11 cellular contexts compared by ENCODE assay signal in the genomic region with DNA sequence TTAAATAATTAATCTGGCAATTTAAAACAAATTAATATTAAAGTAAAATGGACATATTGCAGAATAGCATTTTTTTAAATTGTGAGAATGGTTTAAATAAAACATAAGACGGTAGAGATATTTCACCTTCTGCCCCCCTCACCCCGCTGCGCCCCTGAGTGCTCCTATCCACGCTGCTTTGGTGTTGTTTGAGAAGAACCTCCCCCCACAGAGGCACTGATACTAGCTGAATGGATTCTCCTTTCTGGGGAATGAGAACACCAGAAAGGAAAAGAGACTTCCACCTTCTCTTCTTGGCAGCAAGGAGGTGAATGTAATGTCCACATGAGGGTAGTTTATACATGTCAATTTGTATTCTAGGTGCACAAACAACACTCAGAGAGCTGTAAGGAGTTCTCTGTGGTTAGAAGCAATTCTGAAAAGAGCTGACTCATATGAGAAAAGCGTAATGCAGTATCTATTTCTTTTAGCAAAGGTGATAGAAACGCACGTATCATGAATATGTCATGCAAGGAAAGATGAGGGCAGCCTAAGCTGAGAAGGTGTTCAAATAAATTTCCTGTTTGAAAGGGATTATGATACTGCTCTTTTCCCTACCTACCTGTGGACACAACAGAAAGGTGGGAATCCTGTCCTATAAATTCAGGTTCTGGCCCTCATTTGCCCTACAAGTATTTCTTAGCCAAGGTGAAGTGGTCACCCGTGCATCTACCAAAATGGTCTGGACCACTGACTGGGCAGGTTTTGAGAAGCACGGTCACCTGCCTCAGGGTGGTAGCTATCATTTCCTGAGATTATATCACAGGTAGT.
A peak's percentile ranks its signal among the peaks of the same experiment; 100 is the strongest.
DNase-seq lines count a peak whose midpoint lies in the region; ATAC-seq, FAIRE-seq and TF ChIP-seq lines count a peak whose summit lies in the region.
"Had no signal": no experiment of that assay in that cellular context is flagged by ENCODE, and none has a peak within 500 bp of the region (broad histone marks: within the 10 kb centered on the region; RNA-seq: fewer than 3 reads in every experiment).

No MANE protein-coding gene starts in this region.

- TF ChIP-seq POLR2A in HepG2 (IDR thresholded peaks at IDR 0.05; ENCODE audit: insufficient read depth in 1 of 2, low read depth in 2 of 2, low read length in 2 of 2), result no peak
- no peak for TF ChIP-seq POLR2A in right lobe of liver (IDR thresholded peaks at IDR 0.05)
- no peak for TF ChIP-seq POLR2A in vagina (IDR thresholded peaks at IDR 0.05)

- H3K36me3 ChIP-seq in HepG2 (replicated peaks in 1 of 2; ENCODE audit: control insufficient read depth in 1 of 2, insufficient read depth in 2 of 2, low read length in 2 of 2) (no peaks in the 10 kb centered on the region), right lobe of liver (no peaks in the 10 kb centered on the region), vagina (no peaks in the 10 kb centered on the region)
- H3K36me3 ChIP-seq in effector memory CD4-positive, alpha-beta T cell (ENCODE audit: control insufficient read depth, insufficient read depth, low read length), result no peaks in the 10 kb centered on the region

- no peaks in the 10 kb centered on the region for H3K9me3 Mint-ChIP-seq in immature natural killer cell

- no peak for FAIRE-seq in HepG2 (lab: Jason Lieb, UNC)

- H3K27me3 ChIP-seq in HepG2 (ENCODE audit: control insufficient read depth in 1 of 2, insufficient read depth in 2 of 2, low read length in 2 of 2), result no peaks in the 10 kb centered on the region
- no peaks in the 10 kb centered on the region for H3K27me3 ChIP-seq in right lobe of liver
- no peaks in the 10 kb centered on the region for H3K27me3 ChIP-seq in vagina
- no peaks in the 10 kb centered on the region for H3K27me3 ChIP-seq in effector memory CD4-positive, alpha-beta T cell (replicated peaks; ENCODE audit: control insufficient read depth, insufficient read depth, low read length, poor library complexity, severe bottlenecking)

- H3K79me2 ChIP-seq in HepG2 (ENCODE audit: insufficient read depth, low read length), result peaks cover 2% of the 10 kb centered on the region

- H3K4me1 Mint-ChIP-seq in immature natural killer cell, result peaks cover 19 to 26% of the 10 kb centered on the region in 2 donors

- WGBS in HepG2 (ENCODE audit: low lambda C conversion rate), result 98% methylated on average over 9 of the region's 9 CpGs
- WGBS in right lobe of liver (ENCODE audit: insufficient coverage, low coverage, low lambda C conversion rate, missing lambda C conversion rate), result 89% methylated on average over 9 of the region's 9 CpGs

- H3K4me3 Mint-ChIP-seq in immature natural killer cell, result no peak overlapping the region

- TF ChIP-seq EP300 in HepG2 (IDR thresholded peaks at IDR 0.05; ENCODE audit: low read depth in 2 of 2, low read length in 2 of 2) (no peak), HepG2 (CRISPR knock-in tag; IDR thresholded peaks at IDR 0.05; ENCODE audit: borderline replicate concordance) (no peak)

- CTCF ChIA-PET in HepG2 (lab: Yijun Ruan, JAX; ENCODE audit: low intra/inter-chr PET ratio, low total read pairs), result no interaction called here

- H3K4me2 ChIP-seq in HepG2 (ENCODE audit: low read depth, low read length), result no peak overlapping the region

- peaks cover 0 to 2% (median 0%) of the 10 kb centered on the region in 3 donors for H3K36me3 Mint-ChIP-seq in immature natural killer cell

- intact Hi-C loops in HepG2 (cut with micrococcal nuclease; ENCODE audit: unreplicated experiment), result no loop called here
- intact Hi-C loops in right lobe of liver (cut with DNase I), result no loop called here
- intact Hi-C loops in vagina (cut with DNase I), result no loop called here

- in situ Hi-C loops in HepG2 (cut with HindIII; ENCODE audit: extremely low pct_ligation_motif_present, low pct_unique_long_range_greater_than_20kb), result no loop called here

- no peaks in the 10 kb centered on the region for H3K9me3 ChIP-seq in HepG2 (ENCODE audit: low read length)
- no peaks in the 10 kb centered on the region for H3K9me3 ChIP-seq in right lobe of liver
- H3K9me3 ChIP-seq in vagina, result no peaks in the 10 kb centered on the region
- no peaks in the 10 kb centered on the region for H3K9me3 ChIP-seq in effector memory CD4-positive, alpha-beta T cell (ENCODE audit: control insufficient read depth, low read length)
- H3K9me3 ChIP-seq: Caco-2 had no signal

- no peaks in the 10 kb centered on the region for H4K20me1 ChIP-seq in HepG2 (ENCODE audit: insufficient read depth, low read length)

- POLR2A ChIA-PET in HepG2 (lab: Yijun Ruan, JAX), result interaction anchor here (1.3 to 4.1 kb wide), 3 partner anchors 16 to 217 kb away, joined by 6 to 36 read pairs (median 14); no protein-coding TSS in a partner anchor

- H3K27ac ChIP-seq in HepG2 (ENCODE audit: extremely low read length, insufficient read depth, low read length), result peak overlapping the region; percentile 75
- peak overlapping the region in 1 of 3 donors; percentile 61 for H3K27ac ChIP-seq in right lobe of liver
- H3K27ac ChIP-seq in vagina, result peak overlapping the region; percentile 61
- no peak overlapping the region for H3K27ac ChIP-seq in effector memory CD4-positive, alpha-beta T cell (ENCODE audit: insufficient read depth, low read length, poor library complexity, severe bottlenecking)

- no peak overlapping the region for H3K27ac Mint-ChIP-seq in immature natural killer cell

- H3K4me3 ChIP-seq in HepG2 (replicated peaks in 1 of 3; ENCODE audit: insufficient read depth in 1 of 3, low read depth in 2 of 3, low read length in 3 of 3) (no peak overlapping the region), right lobe of liver (no peak overlapping the region), cardiac fibroblast (replicated peaks in 1 of 2; ENCODE audit: low read depth in 2 of 2, low read length in 2 of 2) (no peak overlapping the region), vagina (no peak overlapping the region)
- H3K4me3 ChIP-seq in effector memory CD4-positive, alpha-beta T cell (ENCODE audit: insufficient read depth, low read depth, low read length, poor library complexity, severe bottlenecking), result no peak overlapping the region

- no peak for TF ChIP-seq RAD21 in HepG2 (CRISPR knock-in tag; IDR thresholded peaks at IDR 0.05)

- peaks cover 83% of the 10 kb centered on the region for H3K4me1 ChIP-seq in HepG2 (ENCODE audit: insufficient read depth, low read length)
- H3K4me1 ChIP-seq in right lobe of liver, result peaks cover 0 to 52% (median 17%) of the 10 kb centered on the region in 4 donors
- H3K4me1 ChIP-seq in vagina, result peaks cover 34% of the 10 kb centered on the region
- no peaks in the 10 kb centered on the region for H3K4me1 ChIP-seq in effector memory CD4-positive, alpha-beta T cell (ENCODE audit: control insufficient read depth, insufficient read depth, low read length, poor library complexity, severe bottlenecking)

- DNase-seq in HepG2 (ENCODE audit: low spot score), result no peak
- no peak for DNase-seq in right lobe of liver
- peak; percentile 58 to 74 for DNase-seq in cardiac fibroblast (ENCODE audit: low read depth in 2 of 2)
- DNase-seq in vagina (ENCODE audit: extremely low spot score in 2 of 2), result no peak
- DNase-seq in immature natural killer cell, result no peak
- no peak for DNase-seq in effector memory CD4-positive, alpha-beta T cell
- no peak for DNase-seq in SK-N-DZ (ENCODE audit: low spot score)
- DNase-seq: Caco-2; stimulated activated CD4-positive, alpha-beta T cell treated with anti-CD3 and anti-CD28 coated beads, Interleukin-1b, Interleukin-23, amount 100 ng/mL, for 48 hours had no signal

- TF ChIP-seq CTCF in HepG2 (CRISPR knock-in tag; IDR thresholded peaks at IDR 0.05) (no peak), right lobe of liver (IDR thresholded peaks at IDR 0.05) (no peak), cardiac fibroblast (IDR thresholded peaks at IDR 0.05; ENCODE audit: low read depth, low read length) (no peak), vagina (IDR thresholded peaks at IDR 0.05) (no peak)

- no peak overlapping the region for H2AFZ ChIP-seq in HepG2 (ENCODE audit: low read length)

- ATAC-seq in HepG2 (no peak), right lobe of liver (no peak), HG03108 (IDR thresholded peaks at IDR 0.05; ENCODE audit: unreplicated experiment) (peak; percentile 76)
- ATAC-seq: Right ventricle myocardium inferior had no signal

- H3K27me3 Mint-ChIP-seq in immature natural killer cell (ENCODE audit: low read depth in 3 of 3), result peaks cover 0 to 1% (median 0%) of the 10 kb centered on the region in 3 donors

- H3K9ac ChIP-seq in HepG2 (ENCODE audit: insufficient read depth, low read depth, low read length), result no peak overlapping the region

- BruUV-seq in HepG2 (replicated peaks; lab: Mats Ljungman, UMichigan), result no TSS peak

TF ChIP-seq in HepG2, 621 proteins besides CTCF, POLR2A, EP300 and RAD21:
- 0 out of 2 replicates have a peak, but pooled peaks have one; percentile 32 for TF ChIP-seq REL (CRISPR knock-in tag; conservative IDR thresholded peaks at IDR 0.05)
- TF ChIP-seq MAFK (conservative IDR thresholded peaks at IDR 0.05 in 1 of 2, IDR thresholded peaks at IDR 0.05 in 1 of 2; ENCODE audit: low read length in 2 of 2), result peak; percentile 51 to 62
- TF ChIP-seq MAFG (CRISPR knock-in tag; IDR thresholded peaks at IDR 0.05), result peak; percentile 65; the same call in 1 of the 2 replicates
- TF ChIP-seq, protein P1, sequence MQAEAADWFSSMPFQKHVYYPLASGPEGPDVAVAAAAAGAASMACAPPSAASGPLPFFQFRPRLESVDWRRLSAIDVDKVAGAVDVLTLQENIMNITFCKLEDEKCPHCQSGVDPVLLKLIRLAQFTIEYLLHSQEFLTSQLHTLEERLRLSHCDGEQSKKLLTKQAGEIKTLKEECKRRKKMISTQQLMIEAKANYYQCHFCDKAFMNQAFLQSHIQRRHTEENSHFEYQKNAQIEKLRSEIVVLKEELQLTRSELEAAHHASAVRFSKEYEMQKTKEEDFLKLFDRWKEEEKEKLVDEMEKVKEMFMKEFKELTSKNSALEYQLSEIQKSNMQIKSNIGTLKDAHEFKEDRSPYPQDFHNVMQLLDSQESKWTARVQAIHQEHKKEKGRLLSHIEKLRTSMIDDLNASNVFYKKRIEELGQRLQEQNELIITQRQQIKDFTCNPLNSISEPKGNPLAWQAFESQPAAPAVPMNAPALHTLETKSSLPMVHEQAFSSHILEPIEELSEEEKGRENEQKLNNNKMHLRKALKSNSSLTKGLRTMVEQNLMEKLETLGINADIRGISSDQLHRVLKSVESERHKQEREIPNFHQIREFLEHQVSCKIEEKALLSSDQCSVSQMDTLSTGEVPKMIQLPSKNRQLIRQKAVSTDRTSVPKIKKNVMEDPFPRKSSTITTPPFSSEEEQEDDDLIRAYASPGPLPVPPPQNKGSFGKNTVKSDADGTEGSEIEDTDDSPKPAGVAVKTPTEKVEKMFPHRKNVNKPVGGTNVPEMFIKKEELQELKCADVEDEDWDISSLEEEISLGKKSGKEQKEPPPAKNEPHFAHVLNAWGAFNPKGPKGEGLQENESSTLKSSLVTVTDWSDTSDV (CRISPR knock-in tag; IDR thresholded peaks at IDR 0.05), result no peak
- no peak for TF ChIP-seq ZBTB21 (CRISPR knock-in tag; IDR thresholded peaks at IDR 0.05)
- no peak for TF ChIP-seq ZNF75D (CRISPR knock-in tag; IDR thresholded peaks at IDR 0.05; ENCODE audit: borderline replicate concordance)
- peak; percentile 41; the same call in 1 of the 2 replicates for TF ChIP-seq MAFF (IDR thresholded peaks at IDR 0.05; ENCODE audit: low read depth, low read length)
TF ChIP-seq in HepG2: peak in this region for 4.

Comparison
In these comparisons a context has a peak if more than half of its experiments do, and no peak if none do; other contexts are left out.
1. DNase-seq: peak in cardiac fibroblast (2 of 2); none in HepG2 (single experiment), right lobe of liver (0 of 3), vagina (0 of 2), immature natural killer cell (0 of 3), effector memory CD4-positive, alpha-beta T cell (0 of 3) and SK-N-DZ (single experiment).